Comparison of ENCODE assay signal across 17 cellular contexts in genomic region chr13:25175026-25175425, GRCh38. TPM values are rescaled to one million over a fixed set of nuclear protein-coding genes. Genes with fewer than 3 reads are reported as not detected.
DNase-seq lines count a peak whose midpoint lies in the region; ATAC-seq and TF ChIP-seq lines count a peak whose summit lies in the region.
"Had no signal": no experiment of that assay in that cellular context is flagged by ENCODE, and none has a peak within 500 bp of the region (broad histone marks: within the 10 kb centered on the region; RNA-seq: fewer than 3 reads in every experiment).

No MANE protein-coding gene starts in this region.

- H3K27me3 Mint-ChIP-seq in activated T-helper 17 cell treated with anti-CD3 and anti-CD28 coated beads, Interleukin-2, amount 50 U/mL, for 72 hours = peaks cover 73% of the 10 kb centered on the region

- peak overlapping the region; percentile 11 for H3K4me3 ChIP-seq in WERI-Rb-1 (ENCODE audit: low read depth, low read length)
- no peak overlapping the region for H3K4me3 ChIP-seq in esophagus muscularis mucosa

- H3K27me3 ChIP-seq in WERI-Rb-1 (ENCODE audit: insufficient read depth, low read depth, severe bottlenecking) (no peaks in the 10 kb centered on the region), esophagus muscularis mucosa (peaks cover 0 to 94% (median 27%) of the 10 kb centered on the region in 4 donors)

- H3K9me3 ChIP-seq in WERI-Rb-1 (ENCODE audit: severe bottlenecking) (no peaks in the 10 kb centered on the region), esophagus muscularis mucosa (peaks cover 0 to 5% (median 0%) of the 10 kb centered on the region in 4 donors)

- H3K27ac ChIP-seq in WERI-Rb-1 (peak overlapping the region; percentile 72), esophagus muscularis mucosa (replicated peaks in 1 of 4) (no peak overlapping the region), substantia nigra (ENCODE audit: low read depth, low read length, poor library complexity, severe bottlenecking) (peak overlapping the region; percentile 72)

- H3K36me3 ChIP-seq in WERI-Rb-1 (peaks cover 11% of the 10 kb centered on the region), esophagus muscularis mucosa (no peaks in the 10 kb centered on the region)

- no peak for TF ChIP-seq POLR2A in esophagus muscularis mucosa (IDR thresholded peaks at IDR 0.05; ENCODE audit: low read depth)

- 82% methylated on average over 9 of the region's 9 CpGs for WGBS in esophagus muscularis mucosa

- peaks cover 0 to 19% (median 16%) of the 10 kb centered on the region in 4 donors for H3K4me1 ChIP-seq in esophagus muscularis mucosa

- DNase-seq in G401 (ENCODE audit: low spot score) (peak; percentile 35), WERI-Rb-1 (peak; percentile 96), esophagus muscularis mucosa (ENCODE audit: extremely low spot score) (peak; percentile 62), substantia nigra (lab: John Stamatoyannopoulos, UW) (no peak)
- DNase-seq in activated naive CD4-positive, alpha-beta T cell (lab: John Stamatoyannopoulos, UW) = no peak
- DNase-seq: 8988T; ACHN; Calu3; CD4-positive, alpha-beta T cell; DMS 273 treated with DMSO at 0.1 percent for 48 hours; GOT3; HCEC 1CT; HFFc6 had no signal

- TF ChIP-seq CTCF in WERI-Rb-1 (IDR thresholded peaks at IDR 0.05; ENCODE audit: low read depth, low read length) (no peak), esophagus muscularis mucosa (IDR thresholded peaks at IDR 0.05) (no peak)

- ATAC-seq in GM18868 (IDR thresholded peaks at IDR 0.05; ENCODE audit: unreplicated experiment) = no peak
- ATAC-seq in activated T-helper 17 cell treated with anti-CD3 and anti-CD28 coated beads, Interleukin-2, amount 50 U/mL, for 72 hours (replicated peaks) = no peak

- no peaks in the 10 kb centered on the region for H3K9me3 Mint-ChIP-seq in activated T-helper 17 cell treated with anti-CD3 and anti-CD28 coated beads, Interleukin-2, amount 50 U/mL, for 72 hours
- H3K9me3 Mint-ChIP-seq: CD4-positive, alpha-beta T cell; HFFc6 had no signal

- no peak overlapping the region for H3K4me3 Mint-ChIP-seq in activated T-helper 17 cell treated with anti-CD3 and anti-CD28 coated beads, Interleukin-2, amount 50 U/mL, for 72 hours
- H3K4me3 Mint-ChIP-seq: B cell; CD4-positive, alpha-beta T cell; HFFc6 had no signal

- in situ Hi-C loops in G401 (cut with HindIII; ENCODE audit: low sequenced_read_pairs) = no loop called here

- H3K4me1 Mint-ChIP-seq in activated T-helper 17 cell treated with anti-CD3 and anti-CD28 coated beads, Interleukin-2, amount 50 U/mL, for 72 hours = peaks cover 11% of the 10 kb centered on the region

- no peak overlapping the region for H3K27ac Mint-ChIP-seq in activated T-helper 17 cell treated with anti-CD3 and anti-CD28 coated beads, Interleukin-2, amount 50 U/mL, for 72 hours
- H3K27ac Mint-ChIP-seq: CD4-positive, alpha-beta T cell; HFFc6 had no signal

- H3K36me3 Mint-ChIP-seq in activated T-helper 17 cell treated with anti-CD3 and anti-CD28 coated beads, Interleukin-2, amount 50 U/mL, for 72 hours (ENCODE audit: low read depth) = peaks cover 5% of the 10 kb centered on the region

- intact Hi-C loops in esophagus muscularis mucosa (cut with DNase I) = no loop called here

- TF ChIP-seq EP300 in esophagus muscularis mucosa (IDR thresholded peaks at IDR 0.05) = no peak

RNA-seq across cellular contexts. Expression of gene AMER2, which starts 2.9 kb away (rescaled TPM):
- not detected in 2 replicates for total RNA-seq in G401 (2014; rRNA removed; shearing (Covaris generic))
- total RNA-seq in esophagus muscularis mucosa = under 1 TPM in 2 of 4 donors, not detected in 2; under 0.01 to 0.17 TPM
- not detected for total RNA-seq in activated T-helper 17 cell treated with anti-CD3 and anti-CD28 coated beads, Interleukin-2, amount 50 U/mL, for 72 hours
- total RNA-seq: B cell; Calu3; CD4-positive, alpha-beta T cell; HFFc6; HT1080 had no signal

Comparison
In these comparisons a context has a peak if more than half of its experiments do, and no peak if none do; other contexts are left out.
1. DNase-seq: peak in G401 (single experiment), WERI-Rb-1 (single experiment) and esophagus muscularis mucosa (single experiment); none in substantia nigra (0 of 49) and activated naive CD4-positive, alpha-beta T cell (0 of 4).
2. H3K27ac ChIP-seq: peak in WERI-Rb-1 (single experiment) and substantia nigra (single experiment); none in esophagus muscularis mucosa (0 of 4).